ENCODE assay signal across 19 cellular contexts in the genomic region with DNA sequence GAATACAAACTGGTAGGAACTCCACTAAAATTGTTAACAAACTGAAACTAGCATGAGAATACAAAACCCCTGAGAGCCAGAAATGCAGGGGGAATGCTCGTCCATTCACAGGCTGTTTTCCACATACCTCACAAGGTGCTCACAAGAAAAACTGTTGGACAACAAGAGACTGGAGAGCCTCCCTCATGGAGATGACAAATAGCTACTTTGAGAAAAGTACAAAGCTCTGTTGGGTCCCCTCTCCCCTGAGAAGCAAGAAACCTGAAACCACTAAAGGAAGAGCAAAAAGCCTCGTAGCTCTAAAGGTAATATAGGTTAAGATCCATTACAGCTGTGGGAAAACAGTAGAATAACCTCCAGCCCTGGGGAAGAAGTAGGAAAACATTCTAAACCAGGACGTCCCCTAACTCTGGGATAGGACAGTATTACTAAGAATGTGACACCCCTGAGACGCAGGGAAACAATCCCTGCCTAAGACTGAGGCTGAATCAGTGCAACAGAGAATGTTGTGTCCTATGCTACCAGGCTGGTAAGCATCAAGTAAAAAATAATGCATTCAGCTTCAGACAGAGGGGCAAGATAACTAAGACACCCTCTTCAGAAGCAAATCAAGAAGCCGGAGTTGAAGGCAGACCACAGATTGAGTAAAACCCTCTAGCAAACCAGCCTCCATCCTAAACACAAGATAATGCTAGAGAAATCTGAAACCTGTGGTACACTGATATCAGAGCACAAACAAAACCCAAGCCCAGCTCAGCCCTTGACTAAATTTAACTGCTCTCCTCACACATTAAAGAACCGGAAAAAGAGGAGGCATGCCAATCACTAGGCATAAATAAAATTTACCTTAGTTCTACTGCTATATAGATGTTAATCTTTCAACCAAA.
DNase-seq lines count a peak whose midpoint lies in the region; ATAC-seq, FAIRE-seq and TF ChIP-seq lines count a peak whose summit lies in the region.
"Had no signal": no experiment of that assay in that cellular context is flagged by ENCODE, and none has a peak within 500 bp of the region (broad histone marks: within the 10 kb centered on the region; RNA-seq: fewer than 3 reads in every experiment).

No MANE protein-coding gene starts in this region.

- H3K9me3 ChIP-seq in DND-41 (ENCODE audit: insufficient read depth, low read length, severe bottlenecking) (no peaks in the 10 kb centered on the region), KOPT-K1 (ENCODE audit: insufficient read depth, low read length, poor library complexity, severe bottlenecking) (no peaks in the 10 kb centered on the region), upper lobe of left lung (peaks cover 0 to 3% (median 0%) of the 10 kb centered on the region in 4 donors)
- H3K9me3 ChIP-seq: HAP-1 had no signal

- no peak for FAIRE-seq in HTR-8/SVneo (lab: Jason Lieb, UNC)
- FAIRE-seq: keratinocyte had no signal

- H3K36me3 Mint-ChIP-seq in memory B cell = peaks cover 24% of the 10 kb centered on the region
- peaks cover 14% of the 10 kb centered on the region for H3K36me3 Mint-ChIP-seq in activated CD4-positive, alpha-beta memory T cell treated with anti-CD3 and anti-CD28 coated beads, Interleukin-2, amount 10 ng/mL, durations not matched to agents 7 days and 5 days (ENCODE audit: low read depth)
- H3K36me3 Mint-ChIP-seq: IgD-negative memory B cell had no signal

- no peak for TF ChIP-seq EP300 in upper lobe of left lung (IDR thresholded peaks at IDR 0.05)

- DNase-seq in DND-41 (no peak), amniotic epithelial cell (ENCODE audit: low read depth) (peak; percentile 40), memory B cell (ENCODE audit: low spot score in 2 of 2) (no peak), upper lobe of left lung (no peak), HTR-8/SVneo (ENCODE audit: insufficient read length, low spot score) (no peak)
- no peak for DNase-seq in activated CD4-positive, alpha-beta memory T cell treated with anti-CD3 and anti-CD28 coated beads, Interleukin-2, amount 10 ng/mL, durations not matched to agents 7 days and 5 days
- DNase-seq: anterior cingulate cortex; Calu3; cortex of kidney; GDM1; PC-3; stimulated activated CD4-positive, alpha-beta T cell treated with anti-CD3 and anti-CD28 coated beads, Interleukin-15, amount 100 ng/mL, for 24 hours; stomach had no signal

- H3K4me1 Mint-ChIP-seq in memory B cell = no peaks in the 10 kb centered on the region
- peaks cover 1% of the 10 kb centered on the region for H3K4me1 Mint-ChIP-seq in activated CD4-positive, alpha-beta memory T cell treated with anti-CD3 and anti-CD28 coated beads, Interleukin-2, amount 10 ng/mL, durations not matched to agents 7 days and 5 days

- ATAC-seq in DND-41 (ENCODE audit: insufficient read depth, low read depth) (peak; percentile 77), memory B cell (ENCODE audit: low read depth) (no peak), upper lobe of left lung (ENCODE audit: low FRiP score in 2 of 2) (no peak), GM21423 (IDR thresholded peaks at IDR 0.05; ENCODE audit: unreplicated experiment) (no peak)
- ATAC-seq: PC-3, SK-N-SH treated with all-trans-retinoic acid at 6 μM for 48 hours had no signal

- H3K9ac ChIP-seq in DND-41 (ENCODE audit: low read depth, low read length) = no peak overlapping the region

- no peaks in the 10 kb centered on the region for H3K27me3 ChIP-seq in DND-41 (ENCODE audit: insufficient read depth, low read length, poor library complexity)
- no peaks in the 10 kb centered on the region for H3K27me3 ChIP-seq in upper lobe of left lung
- H3K27me3 ChIP-seq: stomach had no signal

- peaks cover 25% of the 10 kb centered on the region for H3K36me3 ChIP-seq in DND-41 (ENCODE audit: insufficient read depth, low read length)
- no peaks in the 10 kb centered on the region for H3K36me3 ChIP-seq in KOPT-K1 (ENCODE audit: insufficient read depth, low read length)
- H3K36me3 ChIP-seq in upper lobe of left lung = no peaks in the 10 kb centered on the region
- H3K36me3 ChIP-seq: HAP-1 had no signal

- no peak overlapping the region for H3K4me3 Mint-ChIP-seq in memory B cell
- no peak overlapping the region for H3K4me3 Mint-ChIP-seq in activated CD4-positive, alpha-beta memory T cell treated with anti-CD3 and anti-CD28 coated beads, Interleukin-2, amount 10 ng/mL, durations not matched to agents 7 days and 5 days
- H3K4me3 Mint-ChIP-seq: IgD-negative memory B cell had no signal

- H4K20me1 ChIP-seq in DND-41 (ENCODE audit: insufficient read depth, low read length) = no peaks in the 10 kb centered on the region

- TF ChIP-seq CTCF in DND-41 (IDR thresholded peaks at IDR 0.05; ENCODE audit: borderline replicate concordance, extremely low read depth, low read length, poor library complexity, severe bottlenecking) = no peak
- no peak for TF ChIP-seq CTCF in upper lobe of left lung (IDR thresholded peaks at IDR 0.05)

- H3K9me3 Mint-ChIP-seq in memory B cell = peaks cover 9% of the 10 kb centered on the region
- H3K9me3 Mint-ChIP-seq in activated CD4-positive, alpha-beta memory T cell treated with anti-CD3 and anti-CD28 coated beads, Interleukin-2, amount 10 ng/mL, durations not matched to agents 7 days and 5 days = peaks cover 12% of the 10 kb centered on the region

- H3K4me1 ChIP-seq in DND-41 (ENCODE audit: insufficient read depth, low read length) (peaks cover 24% of the 10 kb centered on the region), upper lobe of left lung (no peaks in the 10 kb centered on the region)
- H3K4me1 ChIP-seq: HAP-1 had no signal

- H3K27me3 Mint-ChIP-seq in memory B cell = no peaks in the 10 kb centered on the region
- H3K27me3 Mint-ChIP-seq in activated CD4-positive, alpha-beta memory T cell treated with anti-CD3 and anti-CD28 coated beads, Interleukin-2, amount 10 ng/mL, durations not matched to agents 7 days and 5 days = no peaks in the 10 kb centered on the region
- H3K27me3 Mint-ChIP-seq: IgD-negative memory B cell had no signal

- H3K27ac Mint-ChIP-seq in memory B cell = peak overlapping the region; percentile 45
- H3K27ac Mint-ChIP-seq in activated CD4-positive, alpha-beta memory T cell treated with anti-CD3 and anti-CD28 coated beads, Interleukin-2, amount 10 ng/mL, durations not matched to agents 7 days and 5 days = no peak overlapping the region
- H3K27ac Mint-ChIP-seq: IgD-negative memory B cell had no signal

- POLR2A ChIA-PET in activated CD4-positive, alpha-beta memory T cell treated with anti-CD3 and anti-CD28 coated beads, Interleukin-2, amount 10 ng/mL, durations not matched to agents 7 days and 5 days (lab: Charles Lee) = no interaction called here

- CTCF ChIA-PET in activated CD4-positive, alpha-beta memory T cell treated with anti-CD3 and anti-CD28 coated beads, Interleukin-2, amount 10 ng/mL, durations not matched to agents 7 days and 5 days (lab: Charles Lee) = no interaction called here

- H3K4me2 ChIP-seq in DND-41 (ENCODE audit: insufficient read depth, low read length) = no peak overlapping the region

- H3K79me2 ChIP-seq in DND-41 (ENCODE audit: insufficient read depth, low read length) = peaks cover 73% of the 10 kb centered on the region

- no peak overlapping the region for H2AFZ ChIP-seq in DND-41 (ENCODE audit: low read depth, low read length)

- no peak for TF ChIP-seq POLR2A in upper lobe of left lung (IDR thresholded peaks at IDR 0.05)

- H3K27ac ChIP-seq in DND-41 (ENCODE audit: low read length) (peak overlapping the region; percentile 48), KOPT-K1 (ENCODE audit: low read depth, low read length, poor library complexity, severe bottlenecking) (peak overlapping the region; percentile 50), upper lobe of left lung (no peak overlapping the region)
- H3K27ac ChIP-seq: stomach had no signal

- no peak overlapping the region for H3K4me3 ChIP-seq in DND-41 (ENCODE audit: low read depth in 1 of 2, low read length in 2 of 2)
- no peak overlapping the region for H3K4me3 ChIP-seq in upper lobe of left lung
- H3K4me3 ChIP-seq: HAP-1, stomach had no signal

- WGBS in upper lobe of left lung, 2 donors = 87 to 92% methylated on average over 6 of the region's 6 CpGs

Comparison
In these comparisons a context has a peak if more than half of its experiments do, and no peak if none do; other contexts are left out.
1. H3K27ac ChIP-seq: peak in DND-41 (single experiment) and KOPT-K1 (single experiment); none in upper lobe of left lung (0 of 4).